1 cellular context compared by ENCODE assay signal in the genomic region with DNA sequence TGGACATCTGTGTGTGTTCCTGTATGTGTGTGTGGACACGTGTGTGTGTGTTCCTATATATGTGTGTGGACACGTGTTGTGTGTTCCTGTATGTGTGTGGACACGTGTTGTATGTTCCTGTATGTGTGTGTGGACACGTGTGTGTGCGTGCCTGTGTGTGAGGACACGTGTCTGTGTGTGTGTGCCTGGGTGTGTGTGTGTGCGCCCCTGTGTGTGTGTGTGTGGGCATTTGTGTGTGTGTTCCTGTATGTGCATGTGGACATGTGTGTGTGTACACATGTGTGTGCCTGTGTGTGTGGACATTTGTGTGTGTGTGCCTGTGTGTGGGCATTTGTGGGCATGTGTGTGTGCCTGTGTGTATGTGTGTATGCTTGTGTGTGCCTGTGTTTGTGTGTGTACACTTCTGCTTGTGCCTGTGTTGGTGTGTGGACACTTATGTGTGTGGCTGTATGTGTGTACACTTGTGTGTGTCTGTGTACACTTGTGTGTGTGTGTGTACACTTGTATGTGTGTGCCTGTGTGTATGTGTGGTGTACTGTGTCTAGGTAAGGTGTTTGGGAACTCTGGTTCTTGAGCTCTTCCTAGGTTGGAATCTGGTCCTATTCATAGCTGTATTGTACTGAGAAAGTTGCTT.
A peak's percentile ranks its signal among the peaks of the same experiment; 100 is the strongest.
TF ChIP-seq lines count a peak whose summit lies in the region.

No MANE protein-coding gene starts in this region.

TF ChIP-seq in GM12878, 131 proteins besides CTCF, POLR2A, EP300 and RAD21 (continued from another document):
- TF ChIP-seq FOXK2 (IDR thresholded peaks at IDR 0.05) (no peak), ZNF217 (IDR thresholded peaks at IDR 0.05) (no peak), NR2C2 (IDR thresholded peaks at IDR 0.05; ENCODE audit: borderline replicate concordance, control insufficient read depth, insufficient read length, low read depth) (peak; percentile 26)
